12 cellular contexts compared by ENCODE assay signal in the genomic region with DNA sequence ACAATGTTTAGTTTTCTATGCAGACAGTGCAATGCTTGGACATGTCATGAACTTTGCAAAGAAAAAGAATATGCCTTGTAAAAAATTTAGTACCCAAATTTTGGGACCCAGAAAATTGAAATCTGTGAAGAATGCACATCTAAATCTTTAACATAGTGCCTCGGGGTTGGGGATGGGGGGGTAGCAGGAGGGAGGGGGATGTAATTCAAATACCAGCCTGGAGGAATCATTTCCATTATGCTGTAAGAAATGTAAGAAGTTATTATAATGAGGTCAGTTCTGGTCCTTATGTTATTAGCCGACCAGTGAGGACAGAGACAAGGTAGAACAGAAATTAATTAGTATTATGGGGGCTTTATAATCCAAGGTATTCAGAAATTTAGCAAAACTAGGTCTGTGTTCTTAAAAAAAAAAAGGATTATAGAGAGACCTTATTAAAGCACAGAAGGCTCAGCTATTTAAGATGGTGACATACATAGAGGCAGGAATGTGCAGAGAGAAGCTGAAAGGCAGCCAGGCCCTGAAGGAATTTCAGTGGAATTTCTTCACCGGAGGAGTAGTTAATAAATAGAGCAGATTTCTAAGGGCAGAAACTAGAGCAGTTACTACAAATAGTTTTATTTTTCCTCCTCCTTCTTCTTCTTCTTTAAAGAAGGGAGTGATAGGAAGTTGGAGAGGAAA.
DNase-seq lines count a peak whose midpoint lies in the region; ATAC-seq, FAIRE-seq and TF ChIP-seq lines count a peak whose summit lies in the region.
"Had no signal": no experiment of that assay in that cellular context is flagged by ENCODE, and none has a peak within 500 bp of the region (broad histone marks: within the 10 kb centered on the region; RNA-seq: fewer than 3 reads in every experiment).

No MANE protein-coding gene starts in this region.

- H3K4me1 Mint-ChIP-seq in mesothelial cell of epicardium, result peaks cover 45% of the 10 kb centered on the region

- POLR2A ChIA-PET in A549 (lab: Yijun Ruan, JAX) (interaction anchor here (0.6 to 1.4 kb wide), 2 partner anchors 84 to 133 kb away, joined by 5 read pairs; no protein-coding TSS in a partner anchor), HEK293T (lab: Yijun Ruan, JAX) (no interaction called here)

- H3K9me3 ChIP-seq in A549, result peaks cover 10% of the 10 kb centered on the region

- FAIRE-seq in A549 (lab: Jason Lieb, UNC), result no peak
- FAIRE-seq: GM18507 had no signal

- H3K9me3 Mint-ChIP-seq in mesothelial cell of epicardium, result peaks cover 4% of the 10 kb centered on the region
- H3K9me3 Mint-ChIP-seq: activated T-cell treated with anti-CD3 and anti-CD28 coated beads, Interleukin-2, amount 50 U/mL, for 4 hours had no signal

- no peaks in the 10 kb centered on the region for H3K27me3 Mint-ChIP-seq in mesothelial cell of epicardium (ENCODE audit: low read depth)

- TF ChIP-seq RAD21 in A549 (conservative IDR thresholded peaks at IDR 0.05 in 1 of 2, IDR thresholded peaks at IDR 0.05 in 1 of 2), result no peak

- DNase-seq in A549 (ENCODE audit: low read depth in 1 of 2, low spot score in 1 of 2) (peak in 1 of 2 experiments; percentile 67), NCI-H226 (peak; percentile 74), epithelial cell of proximal tubule (ENCODE audit: low read depth) (peak; percentile 50), mesothelial cell of epicardium (ENCODE audit: low spot score in 2 of 2, unreplicated experiment in 2 of 2) (no peak), NCI-H1930 (lab: John Stamatoyannopoulos, UW) (no peak), HEK293T (ENCODE audit: extremely low spot score) (no peak)
- DNase-seq: activated T-cell treated with anti-CD3 and anti-CD28 coated beads, Interleukin-2, amount 50 U/mL, for 4 hours; Karpas-422; SHP77 had no signal

- peak overlapping the region; percentile 73 to 83 for H3K27ac ChIP-seq in A549

- peaks cover 37% of the 10 kb centered on the region for H3K4me1 ChIP-seq in A549

- H3K4me3 ChIP-seq in A549 (no peak overlapping the region), epithelial cell of proximal tubule (ENCODE audit: low read depth, low read length) (no peak overlapping the region)

- H3K27ac Mint-ChIP-seq in mesothelial cell of epicardium, result peak overlapping the region; percentile 97

- no peaks in the 10 kb centered on the region for H3K36me3 Mint-ChIP-seq in mesothelial cell of epicardium

- no peak for TF ChIP-seq POLR2A in A549 (IDR thresholded peaks at IDR 0.05; ENCODE audit: low read length)

- CTCF ChIA-PET in A549 (lab: Yijun Ruan, JAX) (interaction anchor here (0.7 to 1.6 kb wide), 4 partner anchors 15 to 203 kb away, joined by 3 to 5 read pairs (median 3); no protein-coding TSS in a partner anchor), HEK293T (lab: Yijun Ruan, JAX) (interaction anchor here (0.5 to 1.1 kb wide), 2 partner anchors 113 to 142 kb away, joined by 3 read pairs; no protein-coding TSS in a partner anchor)

- peak overlapping the region; percentile 74 for H3K4me2 ChIP-seq in A549

- TF ChIP-seq CTCF in A549 (IDR thresholded peaks at IDR 0.05), result no peak
- TF ChIP-seq CTCF in epithelial cell of proximal tubule (conservative IDR thresholded peaks at IDR 0.05; ENCODE audit: low read depth, low read length), result no peak
- no peak for TF ChIP-seq CTCF in mesothelial cell of epicardium (IDR thresholded peaks at IDR 0.05; ENCODE audit: unreplicated experiment)

- H3K4me3 Mint-ChIP-seq in mesothelial cell of epicardium, result no peak overlapping the region
- H3K4me3 Mint-ChIP-seq: activated T-cell treated with anti-CD3 and anti-CD28 coated beads, Interleukin-2, amount 50 U/mL, for 4 hours had no signal

- TF ChIP-seq EP300 in A549 (IDR thresholded peaks at IDR 0.05), result no peak

- 16% methylated on average over 3 of the region's 3 CpGs for WGBS in A549 (ENCODE audit: missing lambda C conversion rate)

- ATAC-seq in A549 (peak; percentile 69 to 86), GM18868 (IDR thresholded peaks at IDR 0.05; ENCODE audit: unreplicated experiment) (no peak), GM21576 (IDR thresholded peaks at IDR 0.05; ENCODE audit: unreplicated experiment) (no peak)
- ATAC-seq: activated T-cell treated with anti-CD3 and anti-CD28 coated beads, Interleukin-2, amount 50 U/mL, for 4 hours had no signal

TF ChIP-seq in A549, 52 proteins besides CTCF, POLR2A, EP300 and RAD21:
- TF ChIP-seq MAFK (IDR thresholded peaks at IDR 0.05; ENCODE audit: partially characterized antibody) (no peak), SMC3 (IDR thresholded peaks at IDR 0.05) (no peak; the same call in 2 of the 3 replicates), TP53 (CRISPR knock-in tag; IDR thresholded peaks at IDR 0.05) (no peak), TFCP2L1 (CRISPR knock-in tag; IDR thresholded peaks at IDR 0.05) (no peak), PHF8 (IDR thresholded peaks at IDR 0.05; ENCODE audit: borderline replicate concordance, low read depth) (no peak), ZSCAN20 (CRISPR knock-in tag; IDR thresholded peaks at IDR 0.05) (no peak), EHF (CRISPR knock-in tag; IDR thresholded peaks at IDR 0.05) (no peak), HMGXB4 (CRISPR knock-in tag; IDR thresholded peaks at IDR 0.05; ENCODE audit: borderline replicate concordance) (no peak)

TF ChIP-seq in HEK293T, 16 proteins besides CTCF, POLR2A, EP300 and RAD21:
- TF ChIP-seq FOXM1 (IDR thresholded peaks at IDR 0.05; ENCODE audit: borderline replicate concordance) (no peak), ZNF384 (IDR thresholded peaks at IDR 0.05) (no peak), SUZ12 (IDR thresholded peaks at IDR 0.05) (no peak), SP1 (IDR thresholded peaks at IDR 0.05) (no peak), BHLHE40 (IDR thresholded peaks at IDR 0.05; ENCODE audit: borderline replicate concordance) (no peak), ELF4 (IDR thresholded peaks at IDR 0.05) (no peak), ARNT (IDR thresholded peaks at IDR 0.05) (no peak), HDGF (IDR thresholded peaks at IDR 0.05; ENCODE audit: borderline replicate concordance) (no peak), FOXK2 (IDR thresholded peaks at IDR 0.05) (no peak), TARDBP (IDR thresholded peaks at IDR 0.05) (no peak), FOXA1 (IDR thresholded peaks at IDR 0.05) (no peak), NFRKB (IDR thresholded peaks at IDR 0.05) (no peak), LEF1 (IDR thresholded peaks at IDR 0.05; ENCODE audit: borderline replicate concordance) (no peak), L3MBTL2 (conservative IDR thresholded peaks at IDR 0.05) (no peak), CTBP1 (IDR thresholded peaks at IDR 0.05; ENCODE audit: borderline replicate concordance) (no peak)
- TF ChIP-seq, protein P1, sequence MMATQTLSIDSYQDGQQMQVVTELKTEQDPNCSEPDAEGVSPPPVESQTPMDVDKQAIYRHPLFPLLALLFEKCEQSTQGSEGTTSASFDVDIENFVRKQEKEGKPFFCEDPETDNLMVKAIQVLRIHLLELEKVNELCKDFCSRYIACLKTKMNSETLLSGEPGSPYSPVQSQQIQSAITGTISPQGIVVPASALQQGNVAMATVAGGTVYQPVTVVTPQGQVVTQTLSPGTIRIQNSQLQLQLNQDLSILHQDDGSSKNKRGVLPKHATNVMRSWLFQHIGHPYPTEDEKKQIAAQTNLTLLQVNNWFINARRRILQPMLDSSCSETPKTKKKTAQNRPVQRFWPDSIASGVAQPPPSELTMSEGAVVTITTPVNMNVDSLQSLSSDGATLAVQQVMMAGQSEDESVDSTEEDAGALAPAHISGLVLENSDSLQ (IDR thresholded peaks at IDR 0.05), result no peak

Comparison
In these comparisons a context has a peak if more than half of its experiments do, and no peak if none do; other contexts are left out.
1. ATAC-seq: peak in A549 (2 of 2); none in GM18868 (single experiment) and GM21576 (single experiment).
2. DNase-seq: peak in NCI-H226 (single experiment) and epithelial cell of proximal tubule (single experiment); none in mesothelial cell of epicardium (0 of 2), NCI-H1930 (0 of 2) and HEK293T (single experiment).